In genomic region chrX:109714340-109714958, GRCh38 we compare ENCODE assay signal across 13 cellular contexts. TPM values are rescaled to one million over a fixed set of nuclear protein-coding genes. Genes with fewer than 3 reads are reported as not detected.
A peak's percentile ranks its signal among the peaks of the same experiment; 100 is the strongest.
DNase-seq lines count a peak whose midpoint lies in the region; ATAC-seq, FAIRE-seq and TF ChIP-seq lines count a peak whose summit lies in the region.
"Had no signal": no experiment of that assay in that cellular context is flagged by ENCODE, and none has a peak within 500 bp of the region (broad histone marks: within the 10 kb centered on the region; RNA-seq: fewer than 3 reads in every experiment).

No MANE protein-coding gene starts in this region.

- H3K9me2 ChIP-seq in HCT116 (ENCODE audit: insufficient read depth): no peaks in the 10 kb centered on the region
- no peaks in the 10 kb centered on the region for H3K9me2 ChIP-seq in hepatocyte (replicated peaks; ENCODE audit: insufficient read depth)

- no TSS peak for BruUV-seq in HCT116 (replicated peaks; lab: Mats Ljungman, UMichigan)

- H3K4me1 Mint-ChIP-seq in activated T-helper 17 cell treated with anti-CD3 and anti-CD28 coated beads, Interleukin-2, amount 50 U/mL, for 72 hours: peaks cover 14% of the 10 kb centered on the region
- H3K4me1 Mint-ChIP-seq in CD8-positive, alpha-beta memory T cell: peaks cover 16 to 72% (median 51%) of the 10 kb centered on the region in 3 donors

- intact Hi-C loops in HCT116 (cut with micrococcal nuclease): no loop called here
- intact Hi-C loops in dorsolateral prefrontal cortex (cut with DNase I): loop anchor here in 1 of 2 donors (5.0 kb wide), 1 partner anchor 143 kb away; no protein-coding TSS in a partner anchor

- POLR2A ChIA-PET in A549 (lab: Yijun Ruan, JAX): interaction anchor here (1.0 kb wide), 1 partner anchor 18 kb away, joined by 3 read pairs; the partner anchor contains the start of gene ACSL4
- POLR2A ChIA-PET in HCT116 (lab: Charles Lee): no interaction called here
- POLR2A ChIA-PET in CD8-positive, alpha-beta memory T cell (lab: Charles Lee): no interaction called here

- H3K79me2 ChIP-seq in HCT116 (ENCODE audit: insufficient read depth, low read length): peaks cover 36% of the 10 kb centered on the region
- H3K79me2 ChIP-seq in hepatocyte: no peaks in the 10 kb centered on the region

- TF ChIP-seq POLR2A in A549 (IDR thresholded peaks at IDR 0.05; ENCODE audit: low read length): no peak
- no peak for TF ChIP-seq POLR2A in HCT116 (IDR thresholded peaks at IDR 0.05; ENCODE audit: borderline replicate concordance, extremely low read depth, insufficient read depth, insufficient read length)

- CTCF ChIA-PET in A549 (lab: Yijun Ruan, JAX): interaction anchor here (0.7 to 9.1 kb wide), 7 partner anchors 105 to 373 kb away, joined by 3 to 147 read pairs (median 28); no protein-coding TSS in a partner anchor
- CTCF ChIA-PET in HCT116 (lab: Charles Lee): interaction anchor here (0.9 to 3.7 kb wide), 4 partner anchors 113 to 176 kb away, joined by 3 to 60 read pairs (median 6); no protein-coding TSS in a partner anchor
- CTCF ChIA-PET in CD8-positive, alpha-beta memory T cell (lab: Charles Lee): interaction anchor here (1.9 to 8.5 kb wide), 2 partner anchors 141 to 177 kb away, joined by 7 to 95 read pairs; no protein-coding TSS in a partner anchor

- no peak overlapping the region for H3K4me3 Mint-ChIP-seq in activated T-helper 17 cell treated with anti-CD3 and anti-CD28 coated beads, Interleukin-2, amount 50 U/mL, for 72 hours
- no peak overlapping the region for H3K4me3 Mint-ChIP-seq in CD8-positive, alpha-beta memory T cell
- H3K4me3 Mint-ChIP-seq: CD4-positive, alpha-beta memory T cell had no signal

- FAIRE-seq in A549 (lab: Jason Lieb, UNC): no peak

- H3K27me3 ChIP-seq in HCT116 (ENCODE audit: insufficient read depth, low read length): no peaks in the 10 kb centered on the region
- H3K27me3 ChIP-seq in dorsolateral prefrontal cortex: peaks cover 0 to 53% (median 4%) of the 10 kb centered on the region in 45 donors
- H3K27me3 ChIP-seq in hepatocyte: no peaks in the 10 kb centered on the region
- no peaks in the 10 kb centered on the region for H3K27me3 ChIP-seq in CD8-positive, alpha-beta memory T cell (ENCODE audit: insufficient read depth, low read length, poor library complexity, severe bottlenecking)

- H2AFZ ChIP-seq in HCT116 (ENCODE audit: low read depth, low read length, poor library complexity, severe bottlenecking) (no peak overlapping the region), hepatocyte (no peak overlapping the region)
- H2AFZ ChIP-seq: parathyroid adenoma had no signal

- ATAC-seq in A549 (peak; percentile 68 to 88; a peak in 5 of 6 replicates), HCT116 (peak; percentile 80)
- peak; percentile 68 for ATAC-seq in activated T-helper 17 cell treated with anti-CD3 and anti-CD28 coated beads, Interleukin-2, amount 50 U/mL, for 72 hours (replicated peaks)

- H3K4me3 ChIP-seq in A549 (no peak overlapping the region), HCT116 (replicated peaks in 1 of 2; ENCODE audit: low read depth in 1 of 2, low read length in 2 of 2) (no peak overlapping the region), fibroblast of villous mesenchyme (ENCODE audit: low read depth, low read length) (no peak overlapping the region), dorsolateral prefrontal cortex (no peak overlapping the region), hepatocyte (no peak overlapping the region)
- H3K4me3 ChIP-seq in CD8-positive, alpha-beta memory T cell (ENCODE audit: low read length): no peak overlapping the region

- no peaks in the 10 kb centered on the region for H4K20me1 ChIP-seq in HCT116 (ENCODE audit: insufficient read depth)
- H4K20me1 ChIP-seq in hepatocyte (ENCODE audit: insufficient read depth, poor library complexity, severe bottlenecking): no peaks in the 10 kb centered on the region

- no peaks in the 10 kb centered on the region for H3K27me3 Mint-ChIP-seq in activated T-helper 17 cell treated with anti-CD3 and anti-CD28 coated beads, Interleukin-2, amount 50 U/mL, for 72 hours
- H3K27me3 Mint-ChIP-seq in CD8-positive, alpha-beta memory T cell: no peaks in the 10 kb centered on the region
- H3K27me3 Mint-ChIP-seq: CD4-positive, alpha-beta memory T cell had no signal

- no peak overlapping the region for H3K9ac ChIP-seq in HCT116 (ENCODE audit: low read length)
- H3K9ac ChIP-seq: parathyroid adenoma had no signal

- RAD21 ChIA-PET in HCT116 (lab: Charles Lee; ENCODE audit: low non-redundant PET in 1 of 2, low total read pairs in 2 of 2, uncharacterized antibody in 2 of 2, unreplicated experiment in 2 of 2): no interaction called here

- no peak for TF ChIP-seq EP300 in A549 (IDR thresholded peaks at IDR 0.05)

- H3K4me1 ChIP-seq in A549 (peaks cover 36% of the 10 kb centered on the region), HCT116 (ENCODE audit: control insufficient read depth in 1 of 2, insufficient read depth in 2 of 2, low read length in 2 of 2) (peaks cover 15 to 31% of the 10 kb centered on the region in 2 experiments), hepatocyte (ENCODE audit: insufficient read depth) (no peaks in the 10 kb centered on the region)
- H3K4me1 ChIP-seq in CD8-positive, alpha-beta memory T cell (ENCODE audit: insufficient read depth, low read length): peaks cover 3% of the 10 kb centered on the region
- H3K4me1 ChIP-seq: parathyroid adenoma had no signal

- no peaks in the 10 kb centered on the region for H3K36me3 ChIP-seq in HCT116 (ENCODE audit: control insufficient read depth in 1 of 2, insufficient read depth in 2 of 2, low read length in 2 of 2)
- H3K36me3 ChIP-seq in hepatocyte (replicated peaks; ENCODE audit: insufficient read depth, low read depth): peaks cover 3% of the 10 kb centered on the region
- H3K36me3 ChIP-seq in CD8-positive, alpha-beta memory T cell (ENCODE audit: insufficient read depth, low read length): no peaks in the 10 kb centered on the region

- no peak overlapping the region for H3K27ac Mint-ChIP-seq in activated T-helper 17 cell treated with anti-CD3 and anti-CD28 coated beads, Interleukin-2, amount 50 U/mL, for 72 hours
- H3K27ac Mint-ChIP-seq in CD8-positive, alpha-beta memory T cell: no peak overlapping the region
- H3K27ac Mint-ChIP-seq: CD4-positive, alpha-beta memory T cell had no signal

- H3K27ac ChIP-seq in A549: peak overlapping the region; percentile 64
- H3K27ac ChIP-seq in HCT116 (ENCODE audit: low read depth, low read length): no peak overlapping the region
- H3K27ac ChIP-seq in dorsolateral prefrontal cortex: no peak overlapping the region
- H3K27ac ChIP-seq in hepatocyte: no peak overlapping the region
- H3K27ac ChIP-seq in CD8-positive, alpha-beta memory T cell (ENCODE audit: low read depth, low read length): no peak overlapping the region
- H3K27ac ChIP-seq: parathyroid adenoma had no signal

- DNase-seq in A549 (ENCODE audit: low read depth in 1 of 2, low spot score in 1 of 2) (peak in 1 of 2 experiments; percentile 53), HCT116 (ENCODE audit: low read depth, low spot score) (peak; percentile 15), fibroblast of villous mesenchyme (ENCODE audit: low read depth) (peak; percentile 60), dorsolateral prefrontal cortex (no peak), hepatocyte (ENCODE audit: low spot score) (no peak), midbrain (lab: John Stamatoyannopoulos, UW) (no peak)
- DNase-seq in CD8-positive, alpha-beta memory T cell: no peak
- DNase-seq: activated CD8-positive, alpha-beta memory T cell treated with anti-CD3 and anti-CD28 coated beads, Interleukin-2, amount 50 U/mL, for 48 hours; CD4-positive, alpha-beta memory T cell; NCI-H2081 treated with DMSO at 0.1 percent for 48 hours; OCI-M1 had no signal

- TF ChIP-seq CTCF in A549 (IDR thresholded peaks at IDR 0.05) (no peak), HCT116 (IDR thresholded peaks at IDR 0.05 in 2 of 3, conservative IDR thresholded peaks at IDR 0.05 in 1 of 3; ENCODE audit: borderline replicate concordance in 1 of 3, insufficient read depth in 1 of 3, low read depth in 2 of 3, low read length in 2 of 3) (no peak), fibroblast of villous mesenchyme (IDR thresholded peaks at IDR 0.05; ENCODE audit: insufficient read depth, low read depth, low read length) (no peak), dorsolateral prefrontal cortex (IDR thresholded peaks at IDR 0.05 in 54 of 56, conservative IDR thresholded peaks at IDR 0.05 in 2 of 56; ENCODE audit: low read depth in 1 of 56, partially characterized antibody in 56 of 56) (no peak), hepatocyte (IDR thresholded peaks at IDR 0.05; ENCODE audit: poor library complexity) (no peak)

- no peak for TF ChIP-seq RAD21 in A549 (conservative IDR thresholded peaks at IDR 0.05 in 1 of 2, IDR thresholded peaks at IDR 0.05 in 1 of 2)
- no peak for TF ChIP-seq RAD21 in HCT116 (IDR thresholded peaks at IDR 0.05; ENCODE audit: low read depth)

- no peaks in the 10 kb centered on the region for H3K9me3 Mint-ChIP-seq in activated T-helper 17 cell treated with anti-CD3 and anti-CD28 coated beads, Interleukin-2, amount 50 U/mL, for 72 hours
- no peaks in the 10 kb centered on the region for H3K9me3 Mint-ChIP-seq in CD8-positive, alpha-beta memory T cell
- H3K9me3 Mint-ChIP-seq: CD4-positive, alpha-beta memory T cell had no signal

- H3K4me2 ChIP-seq in A549 (peak overlapping the region; percentile 62), HCT116 (ENCODE audit: low read length) (peak overlapping the region; percentile 50), hepatocyte (no peak overlapping the region)

- 0% methylated on average over 1 of the region's 1 CpG for WGBS in A549 (ENCODE audit: missing lambda C conversion rate)
- WGBS in hepatocyte (ENCODE audit: low lambda C conversion rate, missing lambda C conversion rate): 67% methylated on average over 1 of the region's 1 CpG

- H3K36me3 Mint-ChIP-seq in activated T-helper 17 cell treated with anti-CD3 and anti-CD28 coated beads, Interleukin-2, amount 50 U/mL, for 72 hours (ENCODE audit: low read depth): peaks cover 10% of the 10 kb centered on the region
- H3K36me3 Mint-ChIP-seq in CD8-positive, alpha-beta memory T cell: peaks cover 0 to 10% (median 0%) of the 10 kb centered on the region in 3 donors

- H3K9me3 ChIP-seq in A549 (no peaks in the 10 kb centered on the region), HCT116 (ENCODE audit: control insufficient read depth in 1 of 2, insufficient read depth in 1 of 2, low read depth in 1 of 2, low read length in 2 of 2) (no peaks in the 10 kb centered on the region), hepatocyte (ENCODE audit: low read depth) (no peaks in the 10 kb centered on the region)
- H3K9me3 ChIP-seq in CD8-positive, alpha-beta memory T cell (ENCODE audit: low read length): no peaks in the 10 kb centered on the region

RNA-seq across cellular contexts. Expression of gene ACSL4, which starts 18.6 kb away (rescaled TPM):
- polyA plus RNA-seq in A549 (2011; rRNA removed): 20.8 and 31.6 TPM in 2 replicates
- polyA plus RNA-seq in A549 (2012; cell fraction: cytosol; rRNA removed): 5.6 and 6.9 TPM in 2 replicates
- polyA plus RNA-seq in A549 (2012; cell fraction: nucleus; rRNA removed): 4.0 and 7.7 TPM in 2 replicates
- polyA plus RNA-seq in A549 (2017; fragmentation: RNase III; extraction: RNeasy Plus Mini Kit Qiagen cat#74134 plus additional on column Dnase treatment): 26.8 to 36.8 TPM (median 35.8 TPM) in 3 replicates
- polyA minus RNA-seq in A549 (2011; rRNA and poly(A)+ RNA removed): 34.8 and 45.0 TPM in 2 replicates
- total RNA-seq in HCT116 (2021; ENCODE audit: unreplicated experiment): 50.5 TPM
- polyA plus RNA-seq in HCT116 (2012): 15.2 and 17.9 TPM in 2 replicates
- total RNA-seq in activated T-helper 17 cell treated with anti-CD3 and anti-CD28 coated beads, Interleukin-2, amount 50 U/mL, for 72 hours: 10 to 100 TPM; 53.2 to 56.1 TPM
- total RNA-seq in fibroblast of villous mesenchyme: 146 and 171 TPM in 2 replicates
- total RNA-seq in dorsolateral prefrontal cortex: 100 to 1,000 TPM in 1 of 120 experiments, 10 to 100 TPM in 119; 24.2 to 101 (median 62.2) TPM
- 213 and 250 TPM in 2 replicates for total RNA-seq in hepatocyte
- 30.2 and 51.8 TPM in 2 replicates for polyA plus RNA-seq in hepatocyte
- total RNA-seq in CD8-positive, alpha-beta memory T cell: 10 to 100 TPM; 69.6 to 72.4 TPM
- 12.7 TPM for polyA plus RNA-seq in CD8-positive, alpha-beta memory T cell

Comparison
In these comparisons a context has a peak if more than half of its experiments do, and no peak if none do; other contexts are left out.
1. DNase-seq: peak in HCT116 (single experiment) and fibroblast of villous mesenchyme (single experiment); none in dorsolateral prefrontal cortex (0 of 10), hepatocyte (single experiment), CD8-positive, alpha-beta memory T cell (0 of 5) and midbrain (single experiment).
2. H3K27ac ChIP-seq: peak in A549 (2 of 2); none in HCT116 (single experiment), dorsolateral prefrontal cortex (0 of 59), hepatocyte (single experiment) and CD8-positive, alpha-beta memory T cell (single experiment).
3. Peak in every context shown above with its lines, with median percentiles within 50 percentile points of each other: ATAC-seq.